In the genomic region with DNA sequence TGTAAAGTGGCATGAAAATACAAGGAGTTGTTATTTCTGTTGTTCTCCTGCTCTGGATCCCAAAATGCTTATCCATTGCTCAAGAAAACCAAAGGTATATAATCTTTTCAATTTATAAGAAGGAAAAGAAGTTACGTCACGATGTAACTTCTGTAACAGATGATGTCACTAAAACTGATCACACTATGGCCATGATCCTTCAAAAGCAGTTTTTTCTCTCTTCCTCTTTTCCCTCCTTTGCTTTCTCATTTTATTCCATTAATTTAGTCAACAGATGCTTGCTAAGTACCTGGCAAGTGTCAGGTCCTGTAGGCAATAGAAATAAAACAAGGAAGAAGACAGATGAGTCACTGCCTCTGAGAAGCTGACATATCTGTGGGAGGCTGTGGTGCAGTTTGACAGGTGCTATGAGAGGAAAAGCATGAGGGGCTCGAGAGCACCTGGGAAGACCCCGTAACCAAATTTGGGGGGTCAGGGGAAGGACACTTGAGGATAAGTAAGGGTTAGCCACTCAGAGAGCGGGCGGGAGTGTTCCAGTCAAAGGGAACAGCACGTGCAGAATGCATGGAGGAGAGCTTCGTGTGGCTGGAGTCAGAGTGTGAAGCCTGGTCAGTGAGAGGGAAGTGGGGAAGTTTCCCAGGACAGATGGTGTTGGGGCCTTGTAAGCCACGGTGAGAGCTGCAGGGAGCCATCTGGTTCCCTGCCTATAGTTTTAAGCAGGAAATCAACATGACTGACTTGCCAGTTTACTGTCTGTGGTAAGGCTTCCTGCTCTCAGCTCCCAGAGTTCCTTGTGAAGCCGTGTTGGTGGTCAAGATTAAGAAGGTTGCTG, we compare ENCODE assay signal across 11 cellular contexts.
DNase-seq lines count a peak whose midpoint lies in the region; ATAC-seq and TF ChIP-seq lines count a peak whose summit lies in the region.
"Had no signal": no experiment of that assay in that cellular context is flagged by ENCODE, and none has a peak within 500 bp of the region (broad histone marks: within the 10 kb centered on the region; RNA-seq: fewer than 3 reads in every experiment).

No MANE protein-coding gene starts in this region.

- H3K4me1 ChIP-seq in mammary epithelial cell (ENCODE audit: insufficient read depth, low read length) = no peaks in the 10 kb centered on the region

- no peaks in the 10 kb centered on the region for H4K20me1 ChIP-seq in mammary epithelial cell (ENCODE audit: insufficient read depth, low read length)

- dilution Hi-C loops in mammary epithelial cell (cut with HindIII; ENCODE audit: low sequenced_read_pairs) = no loop called here

- no peaks in the 10 kb centered on the region for H3K36me3 ChIP-seq in mammary epithelial cell (ENCODE audit: insufficient read depth, low read length)

- no peak for ATAC-seq in HG02852 (IDR thresholded peaks at IDR 0.05; ENCODE audit: unreplicated experiment)
- ATAC-seq in GM18505 (IDR thresholded peaks at IDR 0.05; ENCODE audit: unreplicated experiment) = no peak
- ATAC-seq in HG03095 (IDR thresholded peaks at IDR 0.05; ENCODE audit: unreplicated experiment) = no peak

- H3K9ac ChIP-seq in mammary epithelial cell (ENCODE audit: insufficient read depth, low read length) = no peak overlapping the region

- no peaks in the 10 kb centered on the region for H3K79me2 ChIP-seq in mammary epithelial cell (ENCODE audit: insufficient read depth, low read length)

- WGBS in mammary epithelial cell (ENCODE audit: low coverage, missing lambda C conversion rate) = 95% methylated on average over 9 of the region's 10 CpGs

- CTCF ChIA-PET in mammary epithelial cell (lab: Charles Lee; ENCODE audit: low non-redundant PET) = no interaction called here

- TF ChIP-seq POLR2A in GM18505 (IDR thresholded peaks at IDR 0.05; ENCODE audit: borderline replicate concordance, extremely low read depth, insufficient read depth, insufficient read length) = no peak

- no peak overlapping the region for H3K27ac ChIP-seq in mammary epithelial cell (ENCODE audit: insufficient read depth, low read depth, low read length)
- H3K27ac ChIP-seq: SK-N-MC had no signal

- TF ChIP-seq CTCF in mammary epithelial cell (conservative IDR thresholded peaks at IDR 0.05 in 1 of 2, IDR thresholded peaks at IDR 0.05 in 1 of 2; ENCODE audit: extremely low read depth in 1 of 2, insufficient read depth in 1 of 2, low read depth in 1 of 2, low read length in 2 of 2) = no peak

- no peaks in the 10 kb centered on the region for H3K27me3 ChIP-seq in mammary epithelial cell (ENCODE audit: insufficient read depth, low read length)

- H3K9me3 ChIP-seq in mammary epithelial cell (replicated peaks; ENCODE audit: insufficient read depth, low read length) = no peaks in the 10 kb centered on the region

- no peak overlapping the region for H3K4me2 ChIP-seq in mammary epithelial cell (ENCODE audit: insufficient read depth, low read depth, low read length)

- no peak overlapping the region for H3K4me3 ChIP-seq in mammary epithelial cell (replicated peaks in 1 of 3; ENCODE audit: insufficient read depth in 1 of 3, low read depth in 2 of 3, low read length in 3 of 3)
- H3K4me3 ChIP-seq: SK-N-MC had no signal

- in situ Hi-C loops in mammary epithelial cell (cut with MboI; ENCODE audit: low sequenced_read_pairs in 2 of 2) = no loop called here

- BruUV-seq in mammary epithelial cell (replicated peaks; lab: Mats Ljungman, UMichigan) = no TSS peak

- intact Hi-C loops in mammary epithelial cell (cut with micrococcal nuclease) = no loop called here

- DNase-seq in SIG-M5 treated with dmso at 0.1 percent for 504 hours (lab: John Stamatoyannopoulos, UW; ENCODE audit: unreplicated experiment) (peak; percentile 12), SIG-M5 (lab: John Stamatoyannopoulos, UW) (no peak), NCI-H1694 (lab: John Stamatoyannopoulos, UW) (peak; percentile 5), mammary epithelial cell (peak; percentile 21), putamen (ENCODE audit: low spot score) (peak; percentile 28)
- DNase-seq: activated CD4-positive, alpha-beta T cell treated with anti-CD3 and anti-CD28 coated beads, Interleukin-2, amount 50 U/mL, for 4 hours; NCI-H345 had no signal

- H2AFZ ChIP-seq in mammary epithelial cell (ENCODE audit: low read depth, low read length) = no peak overlapping the region
